11 cellular contexts compared by ENCODE assay signal in genomic region chr2:134491796-134492441, GRCh38.
A peak's percentile ranks its signal among the peaks of the same experiment; 100 is the strongest.
DNase-seq lines count a peak whose midpoint lies in the region; ATAC-seq lines count a peak whose summit lies in the region.
"Had no signal": no experiment of that assay in that cellular context is flagged by ENCODE, and none has a peak within 500 bp of the region (broad histone marks: within the 10 kb centered on the region; RNA-seq: fewer than 3 reads in every experiment).

No MANE protein-coding gene starts in this region.

- ATAC-seq in HG03108 (IDR thresholded peaks at IDR 0.05; ENCODE audit: unreplicated experiment) (no peak), GM21381 (IDR thresholded peaks at IDR 0.05; ENCODE audit: unreplicated experiment) (no peak), HG03520 (IDR thresholded peaks at IDR 0.05; ENCODE audit: unreplicated experiment) (no peak), HG02623 (IDR thresholded peaks at IDR 0.05; ENCODE audit: unreplicated experiment) (no peak)
- ATAC-seq: stimulated activated naive CD8-positive, alpha-beta T cell treated with anti-CD3 and anti-CD28 coated beads, Interleukin-15, amount 100 ng/mL, for 72 hours had no signal

- DNase-seq in DMS153 treated with DMSO at 0.1 percent for 48 hours (lab: John Stamatoyannopoulos, UW; ENCODE audit: unreplicated experiment) = peak; percentile 95
- peak; percentile 91 for DNase-seq in NCI-H146 treated with DMSO at 0.1 percent for 48 hours (lab: John Stamatoyannopoulos, UW; ENCODE audit: unreplicated experiment)
- peak; percentile 77 to 78 for DNase-seq in SHP77 (lab: John Stamatoyannopoulos, UW)
- peak; percentile 63 for DNase-seq in kidney tubule cell (ENCODE audit: low spot score)
- DNase-seq: IMR-90; retina; stimulated activated naive CD8-positive, alpha-beta T cell treated with anti-CD3 and anti-CD28 coated beads, Interleukin-15, amount 100 ng/mL, for 72 hours had no signal
